1 cellular context compared by ENCODE assay signal in the genomic region with DNA sequence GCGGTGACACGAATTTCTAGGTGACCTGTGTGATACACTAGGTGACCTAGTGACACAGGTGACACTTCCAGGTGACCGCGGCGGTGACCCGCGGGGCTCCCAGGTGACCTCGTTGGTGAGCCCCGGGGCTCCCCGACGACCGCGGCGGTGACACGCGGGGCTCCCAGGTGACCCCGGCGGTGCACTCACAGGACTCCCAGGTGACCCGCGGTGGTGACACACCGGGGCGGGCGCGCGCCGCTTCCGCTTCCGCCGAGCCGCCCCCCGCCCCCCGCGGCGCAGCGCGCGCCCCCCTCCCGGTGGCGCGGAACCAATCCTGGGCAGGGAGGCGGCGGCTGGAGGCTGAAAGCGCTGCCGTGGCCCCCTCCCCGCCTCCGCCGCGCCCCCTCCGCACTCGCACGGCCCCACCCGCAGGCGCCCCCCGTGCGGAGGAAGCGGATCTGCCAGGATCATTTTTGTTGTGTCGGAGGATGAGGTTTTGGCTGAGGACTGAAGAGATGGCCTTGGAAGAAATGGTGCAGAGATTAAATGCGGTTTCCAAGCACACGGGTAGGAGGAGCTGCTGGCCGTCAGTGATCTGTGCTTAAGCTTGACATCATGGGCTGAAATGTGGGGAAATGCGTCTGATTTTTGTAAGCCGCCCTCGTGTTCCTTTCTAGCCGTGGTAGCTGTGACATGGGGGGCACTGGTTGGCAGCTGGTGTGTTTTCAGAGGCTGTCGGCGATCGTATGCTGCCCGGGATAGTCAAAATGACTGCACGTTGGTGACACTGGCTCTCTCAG.
TF ChIP-seq lines count a peak whose summit lies in the region.

A gene with protein sequence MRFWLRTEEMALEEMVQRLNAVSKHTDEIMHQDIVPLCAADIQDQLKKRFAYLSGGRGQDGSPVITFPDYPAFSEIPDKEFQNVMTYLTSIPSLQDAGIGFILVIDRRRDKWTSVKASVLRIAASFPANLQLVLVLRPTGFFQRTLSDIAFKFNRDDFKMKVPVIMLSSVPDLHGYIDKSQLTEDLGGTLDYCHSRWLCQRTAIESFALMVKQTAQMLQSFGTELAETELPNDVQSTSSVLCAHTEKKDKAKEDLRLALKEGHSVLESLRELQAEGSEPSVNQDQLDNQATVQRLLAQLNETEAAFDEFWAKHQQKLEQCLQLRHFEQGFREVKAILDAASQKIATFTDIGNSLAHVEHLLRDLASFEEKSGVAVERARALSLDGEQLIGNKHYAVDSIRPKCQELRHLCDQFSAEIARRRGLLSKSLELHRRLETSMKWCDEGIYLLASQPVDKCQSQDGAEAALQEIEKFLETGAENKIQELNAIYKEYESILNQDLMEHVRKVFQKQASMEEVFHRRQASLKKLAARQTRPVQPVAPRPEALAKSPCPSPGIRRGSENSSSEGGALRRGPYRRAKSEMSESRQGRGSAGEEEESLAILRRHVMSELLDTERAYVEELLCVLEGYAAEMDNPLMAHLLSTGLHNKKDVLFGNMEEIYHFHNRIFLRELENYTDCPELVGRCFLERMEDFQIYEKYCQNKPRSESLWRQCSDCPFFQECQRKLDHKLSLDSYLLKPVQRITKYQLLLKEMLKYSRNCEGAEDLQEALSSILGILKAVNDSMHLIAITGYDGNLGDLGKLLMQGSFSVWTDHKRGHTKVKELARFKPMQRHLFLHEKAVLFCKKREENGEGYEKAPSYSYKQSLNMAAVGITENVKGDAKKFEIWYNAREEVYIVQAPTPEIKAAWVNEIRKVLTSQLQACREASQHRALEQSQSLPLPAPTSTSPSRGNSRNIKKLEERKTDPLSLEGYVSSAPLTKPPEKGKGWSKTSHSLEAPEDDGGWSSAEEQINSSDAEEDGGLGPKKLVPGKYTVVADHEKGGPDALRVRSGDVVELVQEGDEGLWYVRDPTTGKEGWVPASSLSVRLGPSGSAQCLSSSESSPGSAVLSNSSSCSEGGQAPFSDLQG (plus strand): TSS at position 305 of the 782 bp plus-strand sequence. CDS start 166 bp downstream, at position 471.

TF ChIP-seq in SK-N-SH, 30 proteins besides CTCF, POLR2A, EP300 and RAD21 (continued from another document):
- TF ChIP-seq MAX (IDR thresholded peaks at IDR 0.05; ENCODE audit: low read depth), result no peak
